Comparison of ENCODE assay signal across 8 cellular contexts in the genomic region with DNA sequence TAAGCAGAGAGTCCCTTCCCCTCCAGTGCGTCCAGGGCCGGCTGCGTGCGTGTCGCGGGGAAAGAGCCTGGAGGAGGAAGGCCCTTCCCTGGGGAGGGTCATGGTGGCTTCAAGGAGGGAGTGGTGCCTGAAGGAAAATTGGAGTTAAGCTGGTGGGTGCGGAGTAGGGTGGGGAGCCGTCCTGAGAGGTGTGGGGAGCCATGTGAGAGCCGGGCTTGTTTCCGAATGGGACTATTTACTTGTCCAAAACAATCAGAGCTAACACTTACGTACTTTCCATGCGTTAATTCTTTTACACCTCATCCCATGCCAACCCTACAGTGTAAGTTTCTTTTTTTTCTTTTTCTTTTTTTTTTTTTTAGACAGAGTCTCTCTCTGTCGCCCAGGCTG. TPM values are rescaled to one million over a fixed set of nuclear protein-coding genes. Genes with fewer than 3 reads are reported as not detected.
DNase-seq lines count a peak whose midpoint lies in the region; ATAC-seq and TF ChIP-seq lines count a peak whose summit lies in the region.

No MANE protein-coding gene starts in this region.

- H3K4me3 ChIP-seq in mucosa of descending colon, result peak overlapping the region; percentile 80

- H3K36me3 ChIP-seq in mucosa of descending colon (ENCODE audit: low read depth), result peaks cover 13% of the 10 kb centered on the region

- peaks cover 58% of the 10 kb centered on the region for H3K4me1 Mint-ChIP-seq in central memory CD8-positive, alpha-beta T cell

- ATAC-seq in central memory CD8-positive, alpha-beta T cell (replicated peaks; ENCODE audit: extremely low read depth, poor library complexity, severe bottlenecking), result peak; percentile 23
- ATAC-seq in mucosa of descending colon (peak; percentile 63), HG02840 (IDR thresholded peaks at IDR 0.05; ENCODE audit: low FRiP score, unreplicated experiment) (no peak), HG03432 (IDR thresholded peaks at IDR 0.05; ENCODE audit: unreplicated experiment) (no peak)

- peak; percentile 28 for DNase-seq in stimulated activated CD4-positive, alpha-beta T cell treated with anti-CD3 and anti-CD28 coated beads, Interleukin-4, amount 100 ng/mL, for 1 hour
- DNase-seq in stimulated activated CD4-positive, alpha-beta T cell treated with anti-CD3 and anti-CD28 coated beads, Interleukin-15, amount 100 ng/mL, for 24 hours, result no peak
- DNase-seq in M059J (ENCODE audit: low read depth) (peak; percentile 44), mucosa of descending colon (peak in 1 of 3 donors; percentile 61), NCI-H524 treated with DMSO at 0.1 percent for 48 hours (lab: John Stamatoyannopoulos, UW) (no peak)
- no peak for DNase-seq in central memory CD8-positive, alpha-beta T cell (ENCODE audit: low spot score in 2 of 2)

- peaks cover 38% of the 10 kb centered on the region for H3K36me3 Mint-ChIP-seq in central memory CD8-positive, alpha-beta T cell (ENCODE audit: insufficient read depth)

- no peaks in the 10 kb centered on the region for H3K9me3 ChIP-seq in mucosa of descending colon

- peak overlapping the region; percentile 99 for H3K4me3 Mint-ChIP-seq in central memory CD8-positive, alpha-beta T cell

- peak overlapping the region; percentile 99 for H3K27ac Mint-ChIP-seq in central memory CD8-positive, alpha-beta T cell (ENCODE audit: low read depth)

- no peaks in the 10 kb centered on the region for H3K9me3 Mint-ChIP-seq in central memory CD8-positive, alpha-beta T cell

- no peaks in the 10 kb centered on the region for H3K27me3 Mint-ChIP-seq in central memory CD8-positive, alpha-beta T cell

- intact Hi-C loops in mucosa of descending colon (cut with DNase I, micrococcal nuclease), result loop anchor here in 1 of 2 donors (10.0 kb wide), 1 partner anchor 180 kb away; no protein-coding TSS in a partner anchor

- TF ChIP-seq CTCF in mucosa of descending colon (IDR thresholded peaks at IDR 0.05), result no peak

- H3K4me1 ChIP-seq in mucosa of descending colon (ENCODE audit: low read depth), result peaks cover 17% of the 10 kb centered on the region

RNA-seq across cellular contexts. Expression of a gene that starts 0.8 kb away (rescaled TPM):
- 3.3 and 9.4 TPM in 2 replicates for total RNA-seq in M059J (2014; rRNA removed; shearing (Covaris generic))
- 10 to 100 TPM; 19.7 to 44.7 (median 25.8) TPM for total RNA-seq in mucosa of descending colon

RNA-seq across cellular contexts. Expression of a gene that starts 0.8 kb away (rescaled TPM):
- 59.6 and 75.3 TPM in 2 replicates for total RNA-seq in M059J (2014; rRNA removed; shearing (Covaris generic))
- total RNA-seq in mucosa of descending colon, result 10 to 100 TPM; 49.2 to 78.4 (median 72.6) TPM

Comparison
In these comparisons a context has a peak if more than half of its experiments do, and no peak if none do; other contexts are left out.
1. DNase-seq: peak in stimulated activated CD4-positive, alpha-beta T cell treated with anti-CD3 and anti-CD28 coated beads, Interleukin-4, amount 100 ng/mL, for 1 hour (single experiment) and M059J (single experiment); none in stimulated activated CD4-positive, alpha-beta T cell treated with anti-CD3 and anti-CD28 coated beads, Interleukin-15, amount 100 ng/mL, for 24 hours (single experiment), central memory CD8-positive, alpha-beta T cell (0 of 2) and NCI-H524 treated with DMSO at 0.1 percent for 48 hours (single experiment).
2. ATAC-seq: peak in central memory CD8-positive, alpha-beta T cell (single experiment) and mucosa of descending colon (single experiment); none in HG02840 (single experiment) and HG03432 (single experiment).